9 cellular contexts compared by ENCODE assay signal in genomic region chr1:93716974-93717373, GRCh38. TPM values are rescaled to one million over a fixed set of nuclear protein-coding genes. Genes with fewer than 3 reads are reported as not detected.
A peak's percentile ranks its signal among the peaks of the same experiment; 100 is the strongest.
DNase-seq lines count a peak whose midpoint lies in the region; ATAC-seq lines count a peak whose summit lies in the region.
"Had no signal": no experiment of that assay in that cellular context is flagged by ENCODE, and none has a peak within 500 bp of the region (broad histone marks: within the 10 kb centered on the region; RNA-seq: fewer than 3 reads in every experiment).

No MANE protein-coding gene starts in this region.

- ATAC-seq in HG03139 (IDR thresholded peaks at IDR 0.05; ENCODE audit: unreplicated experiment): no peak
- ATAC-seq in HG03196 (IDR thresholded peaks at IDR 0.05; ENCODE audit: unreplicated experiment): no peak
- no peak for ATAC-seq in GM19397 (IDR thresholded peaks at IDR 0.05; ENCODE audit: unreplicated experiment)

- DNase-seq in DMS 273 (lab: John Stamatoyannopoulos, UW; ENCODE audit: unreplicated experiment) (peak; percentile 47), DMS 273 treated with DMSO at 0.1 percent for 48 hours (lab: John Stamatoyannopoulos, UW) (no peak), LHCN-M2 (ENCODE audit: low read depth) (peak; percentile 70)
- peak; percentile 45 to 58 for DNase-seq in activated T-cell treated with anti-CD3 and anti-CD28 coated beads, Interleukin-2, amount 50 U/mL, for 48 hours
- peak; percentile 68 for DNase-seq in stimulated activated CD4-positive, alpha-beta T cell treated with anti-CD3 and anti-CD28 coated beads, Interleukin-15, amount 100 ng/mL, for 24 hours
- DNase-seq: NCI-H1436 treated with DMSO at 0.1 percent for 48 hours had no signal

RNA-seq across cellular contexts. Expression of gene BCAR3, which starts 35.3 kb away (rescaled TPM):
- 112 TPM in 2 replicates for total RNA-seq in LHCN-M2 (2014; rRNA removed)
- polyA plus RNA-seq in LHCN-M2 (2012): 57.0 TPM
